1 cellular context compared by ENCODE assay signal in genomic region chr11:114400222-114400973, GRCh38.
TF ChIP-seq lines count a peak whose summit lies in the region.

C11orf71 (minus strand) TSS chr11:114400511; CDS start chr11:114400331, 180 bp downstream.
RBM7 (plus strand) TSS chr11:114400666; CDS start chr11:114400672, 6 bp downstream.

TF ChIP-seq in HepG2, 621 proteins besides CTCF, POLR2A, EP300 and RAD21 (continued from another document and continues in another):
- TF ChIP-seq ZBTB4 (CRISPR knock-in tag; IDR thresholded peaks at IDR 0.05; ENCODE audit: borderline replicate concordance), result peak; percentile 83; the same call in 1 of the 2 replicates
- no peak for TF ChIP-seq ZNF10 (CRISPR knock-in tag; IDR thresholded peaks at IDR 0.05; ENCODE audit: borderline replicate concordance, low read depth)
- TF ChIP-seq MXD1 (CRISPR knock-in tag; IDR thresholded peaks at IDR 0.05), result peak; percentile 80
- TF ChIP-seq ATF7 (IDR thresholded peaks at IDR 0.05), result no peak
- TF ChIP-seq ATF7 (CRISPR knock-in tag; IDR thresholded peaks at IDR 0.05), result peak; percentile 50; the same call in 1 of the 2 replicates
- no peak for TF ChIP-seq EHMT2 (IDR thresholded peaks at IDR 0.05; ENCODE audit: borderline replicate concordance, low read depth, low read length)
- TF ChIP-seq IRF1 (CRISPR knock-in tag; IDR thresholded peaks at IDR 0.05; ENCODE audit: low read depth), result no peak
- peak; percentile 74 to 76; a peak in 3 of 4 replicates for TF ChIP-seq NR2F1 (CRISPR knock-in tag; IDR thresholded peaks at IDR 0.05)
- TF ChIP-seq ZNF276 (CRISPR knock-in tag; IDR thresholded peaks at IDR 0.05; ENCODE audit: low read depth), result no peak
- peak; percentile 89 for TF ChIP-seq CREB1 (IDR thresholded peaks at IDR 0.05)
- TF ChIP-seq CREB1 (CRISPR knock-in tag; IDR thresholded peaks at IDR 0.05), result peak; percentile 95
- TF ChIP-seq SOX6 (IDR thresholded peaks at IDR 0.05), result no peak
- TF ChIP-seq SOX6 (CRISPR knock-in tag; IDR thresholded peaks at IDR 0.05), result peak; percentile 77
- TF ChIP-seq HCFC1 (IDR thresholded peaks at IDR 0.05; ENCODE audit: low read depth, low read length), result 0 out of 2 replicates have a peak, but pooled peaks have one; percentile 13
- peak; percentile 13; the same call in 1 of the 2 replicates for TF ChIP-seq HMG20A (CRISPR knock-in tag; IDR thresholded peaks at IDR 0.05; ENCODE audit: borderline replicate concordance)
- TF ChIP-seq ZNF670 (CRISPR knock-in tag; IDR thresholded peaks at IDR 0.05; ENCODE audit: borderline replicate concordance), result peak; percentile 54; the same call in 1 of the 2 replicates
- no peak for TF ChIP-seq FOXA3 (CRISPR knock-in tag; IDR thresholded peaks at IDR 0.05)
- TF ChIP-seq DNMT3B (CRISPR knock-in tag; conservative IDR thresholded peaks at IDR 0.05), result 0 out of 2 replicates have a peak, but pooled peaks have one; percentile 69
- TF ChIP-seq ATF6 (CRISPR knock-in tag; conservative IDR thresholded peaks at IDR 0.05), result no peak
- peak; percentile 82 for TF ChIP-seq SRSF1 (optimal IDR thresholded peaks at IDR 0.05; ENCODE audit: low read depth, low read length)
- TF ChIP-seq ZNF713 (CRISPR knock-in tag; IDR thresholded peaks at IDR 0.05), result no peak; the same call in 1 of the 2 replicates
- no peak for TF ChIP-seq RERE (CRISPR knock-in tag; IDR thresholded peaks at IDR 0.05; ENCODE audit: low read depth)
- TF ChIP-seq KDM1A (CRISPR knock-in tag; IDR thresholded peaks at IDR 0.05), result no peak
- peak; percentile 83 for TF ChIP-seq PHF20 (CRISPR knock-in tag; IDR thresholded peaks at IDR 0.05)
- 0 out of 2 replicates have a peak, but pooled peaks have one; percentile 41 for TF ChIP-seq MTA1 (CRISPR knock-in tag; IDR thresholded peaks at IDR 0.05; ENCODE audit: borderline replicate concordance)
- TF ChIP-seq THRA (CRISPR knock-in tag; IDR thresholded peaks at IDR 0.05; ENCODE audit: borderline replicate concordance), result peak; percentile 77
- peak; percentile 95 for TF ChIP-seq ZNF232 (CRISPR knock-in tag; IDR thresholded peaks at IDR 0.05; ENCODE audit: borderline replicate concordance)
- 0 out of 2 replicates have a peak, but pooled peaks have one; percentile 45 for TF ChIP-seq ZMYM2 (CRISPR knock-in tag; IDR thresholded peaks at IDR 0.05)
- no peak; the same call in 1 of the 2 replicates for TF ChIP-seq STAG1 (CRISPR knock-in tag; IDR thresholded peaks at IDR 0.05)
- TF ChIP-seq NFIC (IDR thresholded peaks at IDR 0.05; ENCODE audit: low read length), result no peak
- peak; percentile 61 for TF ChIP-seq ISL2 (CRISPR knock-in tag; IDR thresholded peaks at IDR 0.05)
- TF ChIP-seq DMAP1 (CRISPR knock-in tag; IDR thresholded peaks at IDR 0.05), result peak; percentile 97
- peak; percentile 95 for TF ChIP-seq DR1 (CRISPR knock-in tag; IDR thresholded peaks at IDR 0.05)
- peak; percentile 82 for TF ChIP-seq ZNF781 (CRISPR knock-in tag; IDR thresholded peaks at IDR 0.05; ENCODE audit: borderline replicate concordance, not compliant biosample characterization)
- TF ChIP-seq SAFB2 (CRISPR knock-in tag; IDR thresholded peaks at IDR 0.05; ENCODE audit: borderline replicate concordance, low read depth), result no peak; the same call in none of the 2 replicates
- TF ChIP-seq TFE3 (CRISPR knock-in tag; IDR thresholded peaks at IDR 0.05), result peak; percentile 46; the same call in 1 of the 2 replicates
- TF ChIP-seq NR2F6 (IDR thresholded peaks at IDR 0.05), result peak; percentile 84
- TF ChIP-seq NR2F6 (CRISPR knock-in tag; IDR thresholded peaks at IDR 0.05), result peak; percentile 95
- TF ChIP-seq AFF4 (CRISPR knock-in tag; IDR thresholded peaks at IDR 0.05), result peak; percentile 88; the same call in 1 of the 2 replicates
